ENCODE assay signal across 8 cellular contexts in genomic region chrX:154373340-154374306, GRCh38. TPM values are rescaled to one million over a fixed set of nuclear protein-coding genes. Genes with fewer than 3 reads are reported as not detected.
DNase-seq lines count a peak whose midpoint lies in the region; ATAC-seq, FAIRE-seq and TF ChIP-seq lines count a peak whose summit lies in the region.
"Had no signal": no experiment of that assay in that cellular context is flagged by ENCODE, and none has a peak within 500 bp of the region (broad histone marks: within the 10 kb centered on the region; RNA-seq: fewer than 3 reads in every experiment).

No MANE protein-coding gene starts in this region.

- H4K91ac ChIP-seq in H1 (replicated peaks; ENCODE audit: insufficient read length, low read length): peak overlapping the region; percentile 97

- H3K56ac ChIP-seq in H1 (replicated peaks; ENCODE audit: insufficient read length, low read depth, low read length): no peak overlapping the region

- H4K20me1 ChIP-seq in DOHH2 (ENCODE audit: control insufficient read depth, insufficient read depth, low read depth, low read length) (no peaks in the 10 kb centered on the region), H1 (replicated peaks in 1 of 2; ENCODE audit: control insufficient read depth in 1 of 2, insufficient read depth in 2 of 2, low read length in 2 of 2) (peaks cover 0 to 3% of the 10 kb centered on the region in 2 experiments)

- no peaks in the 10 kb centered on the region for H3K79me1 ChIP-seq in H1 (ENCODE audit: low read depth, low read length)

- peak overlapping the region in 1 of 4 experiments; percentile 13; a peak in 2 of 7 replicates for H3K9ac ChIP-seq in H1 (replicated peaks in 1 of 4; ENCODE audit: extremely low read depth in 1 of 4, low read depth in 3 of 4, low read length in 3 of 4)

- peaks cover 23% of the 10 kb centered on the region for H3K79me2 ChIP-seq in DOHH2 (ENCODE audit: control insufficient read depth, low read length)
- peaks cover 8 to 22% of the 10 kb centered on the region in 2 experiments; a peak in 3 of 4 replicates for H3K79me2 ChIP-seq in H1 (ENCODE audit: control insufficient read depth in 1 of 2, insufficient read depth in 2 of 2, low read length in 2 of 2)

- no peak overlapping the region for H3K14ac ChIP-seq in H1 (ENCODE audit: insufficient read length)

- peak overlapping the region; percentile 67; the same call in 1 of the 2 replicates for H2AK5ac ChIP-seq in H1 (ENCODE audit: low read depth, low read length)

- DNase-seq in KBM-7: peak; percentile 73
- DNase-seq in RPMI8226: peak; percentile 18
- peak; percentile 72 to 73 for DNase-seq in H1 (ENCODE audit: low read depth in 1 of 2, low spot score in 2 of 2)
- DNase-seq in tibial nerve (ENCODE audit: low spot score in 2 of 2): peak; percentile 53 to 75

- peak overlapping the region; percentile 60 for H3K18ac ChIP-seq in H1 (ENCODE audit: extremely low read depth, low read length)

- no peaks in the 10 kb centered on the region; the same call in 1 of the 2 replicates for H3K36me3 ChIP-seq in DOHH2 (ENCODE audit: control insufficient read depth, low read length)
- peaks cover 0 to 8% (median 2%) of the 10 kb centered on the region in 4 experiments; a peak in 1 of 8 replicates for H3K36me3 ChIP-seq in H1 (ENCODE audit: control insufficient read depth in 2 of 4, insufficient read depth in 4 of 4, low read length in 3 of 4)
- no peaks in the 10 kb centered on the region for H3K36me3 ChIP-seq in mesodermal cell (ENCODE audit: control insufficient read depth, insufficient read depth, low read length)
- H3K36me3 ChIP-seq in tibial nerve: no peaks in the 10 kb centered on the region

- H3K9me3 ChIP-seq in DOHH2 (ENCODE audit: control insufficient read depth, insufficient read depth, low read length) (no peaks in the 10 kb centered on the region), H1 (ENCODE audit: insufficient read depth in 2 of 2, low read depth in 1 of 2, low read length in 1 of 2) (no peaks in the 10 kb centered on the region), mesodermal cell (ENCODE audit: control insufficient read depth, low read length) (no peaks in the 10 kb centered on the region), tibial nerve (no peaks in the 10 kb centered on the region)

- peak; percentile 11 to 44 for TF ChIP-seq RAD21 in H1 (IDR thresholded peaks at IDR 0.05 in 1 of 2, conservative IDR thresholded peaks at IDR 0.05 in 1 of 2; ENCODE audit: low read depth in 2 of 2, low read length in 2 of 2)

- peak overlapping the region; percentile 66; the same call in 1 of the 2 replicates for H2BK5ac ChIP-seq in H1 (ENCODE audit: low read depth, low read length)

- no peak for ATAC-seq in GM21528 (IDR thresholded peaks at IDR 0.05; ENCODE audit: low FRiP score, unreplicated experiment)

- POLR2A ChIA-PET in H1 (lab: Charles Lee; ENCODE audit: partially characterized antibody): interaction anchor here (0.7 to 5.7 kb wide), 12 partner anchors 8 to 143 kb away, joined by 3 to 96 read pairs (median 4); partner anchors contain the start of genes FAM3A and RPL10

- no peaks in the 10 kb centered on the region for H3F3A ChIP-seq in DOHH2 (ENCODE audit: control insufficient read depth, insufficient read depth)

- no peak overlapping the region; the same call in 1 of the 2 replicates for H4K8ac ChIP-seq in H1 (ENCODE audit: extremely low read depth, insufficient read depth, low read length)

- peak overlapping the region; percentile 72 for H2BK120ac ChIP-seq in H1 (replicated peaks; ENCODE audit: low read depth, low read length)

- H4K5ac ChIP-seq in H1 (ENCODE audit: insufficient read length, low read depth, low read length): peak overlapping the region; percentile 15

- peak overlapping the region; percentile 97; the same call in 1 of the 2 replicates for H2BK20ac ChIP-seq in H1 (ENCODE audit: low read length)

- H2BK15ac ChIP-seq in H1 (ENCODE audit: low read length): no peak overlapping the region

- FAIRE-seq in H1 (lab: Jason Lieb, UNC): peak; percentile 13
- FAIRE-seq: endometrium had no signal

- peaks cover 8% of the 10 kb centered on the region; the same call in 1 of the 2 replicates for H3K27me3 ChIP-seq in DOHH2 (ENCODE audit: control insufficient read depth, low read length)
- H3K27me3 ChIP-seq in H1 (replicated peaks in 1 of 4; ENCODE audit: control insufficient read depth in 3 of 4, extremely low read depth in 1 of 4, insufficient read depth in 3 of 4, low read length in 3 of 4): peaks cover 0 to 3% (median 0%) of the 10 kb centered on the region in 4 experiments; a peak in 2 of 7 replicates
- no peaks in the 10 kb centered on the region for H3K27me3 ChIP-seq in tibial nerve

- no peaks in the 10 kb centered on the region for H3K9me2 ChIP-seq in DOHH2 (replicated peaks; ENCODE audit: control insufficient read depth, low read length)

- H3K4me1 ChIP-seq in DOHH2 (ENCODE audit: control insufficient read depth, low read length) (peaks cover 64% of the 10 kb centered on the region), H1 (replicated peaks in 1 of 4; ENCODE audit: control insufficient read depth in 3 of 4, insufficient read depth in 4 of 4, low read length in 3 of 4) (peaks cover 0 to 17% (median 10%) of the 10 kb centered on the region in 4 experiments; a peak in 6 of 7 replicates), mesodermal cell (ENCODE audit: control insufficient read depth, insufficient read depth, low read length, poor library complexity, severe bottlenecking) (peaks cover 11% of the 10 kb centered on the region), tibial nerve (peaks cover 0 to 37% (median 6%) of the 10 kb centered on the region in 4 donors)

- TF ChIP-seq POLR2A in H1 (IDR thresholded peaks at IDR 0.05; ENCODE audit: control extremely low read depth in 1 of 2, low read depth in 2 of 2, low read length in 2 of 2): peak in 1 of 2 experiments; percentile 23; a peak in 1 of 3 replicates
- no peak for TF ChIP-seq POLR2A in tibial nerve (IDR thresholded peaks at IDR 0.05)

- peaks cover 5% of the 10 kb centered on the region; the same call in 1 of the 2 replicates for H3K23me2 ChIP-seq in H1 (ENCODE audit: low read depth, low read length)

- in situ Hi-C loops in KBM-7 (cut with MboI; ENCODE audit: low pct_unique_long_range_greater_than_20kb, low sequenced_read_pairs): no loop called here

- H2BK12ac ChIP-seq in H1 (ENCODE audit: low read depth, low read length): peak overlapping the region; percentile 75; the same call in 1 of the 2 replicates

- TF ChIP-seq EP300 in H1 (IDR thresholded peaks at IDR 0.05; ENCODE audit: borderline replicate concordance in 1 of 2, low read depth in 2 of 2, low read length in 2 of 2): no peak
- peak; percentile 18 to 45 for TF ChIP-seq EP300 in tibial nerve (IDR thresholded peaks at IDR 0.05)

- H3K4ac ChIP-seq in H1 (replicated peaks; ENCODE audit: insufficient read length, low read depth, low read length): peak overlapping the region; percentile 38

- H3K27ac ChIP-seq in DOHH2 (ENCODE audit: low read depth, low read length): no peak overlapping the region
- H3K27ac ChIP-seq in H1 (ENCODE audit: low read depth, low read length): no peak overlapping the region
- H3K27ac ChIP-seq in mesodermal cell (ENCODE audit: low read depth, low read length, severe bottlenecking): no peak overlapping the region
- peak overlapping the region; percentile 32 to 97 (median 78) for H3K27ac ChIP-seq in tibial nerve

- 27% methylated on average over 17 of the region's 23 CpGs; no CpG with 5 or more reads in 1 of the 2 experiments for WGBS in H1 (ENCODE audit: extremely low coverage in 1 of 2, insufficient coverage in 1 of 2, insufficient read length in 1 of 2, insufficient replicate concordance in 2 of 2, low coverage in 1 of 2, low lambda C conversion rate in 2 of 2, missing lambda C conversion rate in 1 of 2), 2 experiments
- WGBS in mesodermal cell (ENCODE audit: insufficient coverage in 2 of 2), 2 experiments: 14 to 16% methylated on average over 8 to 13 of the region's 23 CpGs
- WGBS in tibial nerve, 2 donors: 19 to 49% methylated on average over 3 to 23 of the region's 23 CpGs

- TF ChIP-seq CTCF in DOHH2 (IDR thresholded peaks at IDR 0.05; ENCODE audit: low read depth, low read length, poor library complexity, severe bottlenecking): peak; percentile 85
- TF ChIP-seq CTCF in H1 (IDR thresholded peaks at IDR 0.05; ENCODE audit: control extremely low read depth in 1 of 3, insufficient read depth in 1 of 3, low read depth in 1 of 3, low read length in 3 of 3): peak in 2 of 3 experiments; percentile 67 to 77; a peak in 3 of 4 replicates
- TF ChIP-seq CTCF in tibial nerve (IDR thresholded peaks at IDR 0.05): peak; percentile 37 to 80 (median 56)

- H2AFZ ChIP-seq in H1 (ENCODE audit: low read length): no peak overlapping the region

- H3K4me3 ChIP-seq in DOHH2 (ENCODE audit: low read length) (peak overlapping the region; percentile 68), H1 (ENCODE audit: extremely low read depth in 1 of 4, insufficient read depth in 2 of 4, low read depth in 3 of 4, low read length in 4 of 4) (peak overlapping the region in 3 of 4 experiments; percentile 12 to 55 (median 29); a peak in 5 of 8 replicates), mesodermal cell (ENCODE audit: extremely low read depth, insufficient read depth, low read length, poor library complexity, severe bottlenecking) (peak overlapping the region; percentile 33), tibial nerve (peak overlapping the region; percentile 17 to 83 (median 26))

- H3K23ac ChIP-seq in H1 (ENCODE audit: insufficient read length): no peak overlapping the region

- CTCF ChIA-PET in H1 (lab: Charles Lee; ENCODE audit: partially characterized antibody): interaction anchor here (0.5 to 2.6 kb wide), 24 partner anchors 9 to 445 kb away, joined by 3 to 29 read pairs (median 3); partner anchors contain the start of genes DNASE1L1, RPL10 and SLC10A3

- peak overlapping the region; percentile 76 for H3K4me2 ChIP-seq in DOHH2 (ENCODE audit: low read length)
- peak overlapping the region; percentile 45 to 65 for H3K4me2 ChIP-seq in H1 (ENCODE audit: insufficient read depth in 1 of 2, low read depth in 2 of 2, low read length in 2 of 2)

RNA-seq across cellular contexts. Expression of gene FLNA, which starts 0.8 kb away (rescaled TPM):
- 925 and 957 TPM in 2 replicates for total RNA-seq in H1 (2021; fragmentation: NEBNext Ultra II Directional; extraction: Animal tissue kit (Norgen Biotek cat#: 25700))
- 315 and 451 TPM in 2 replicates for polyA plus RNA-seq in H1 (2011; rRNA removed)
- 251 TPM for polyA plus RNA-seq in H1 (2011; cell fraction: cytosol; rRNA removed)
- 1,759 TPM for polyA plus RNA-seq in H1 (2011; cell fraction: nucleus; rRNA removed)
- 767 to 1,094 TPM (median 1,076 TPM) in 4 replicates for polyA plus RNA-seq in H1 (2012, experiment 1 of 2)
- 883 TPM for polyA plus RNA-seq in H1 (2012, experiment 2 of 2)
- polyA plus RNA-seq in H1 (2013, experiment 1 of 2): 705 TPM
- 715 TPM for polyA plus RNA-seq in H1 (2013, experiment 2 of 2)
- 1,078 and 1,259 TPM in 2 replicates for polyA minus RNA-seq in H1 (2011; rRNA and poly(A)+ RNA removed)
- 972 TPM for polyA minus RNA-seq in H1 (2011; cell fraction: cytosol; rRNA and poly(A)+ RNA removed)
- polyA minus RNA-seq in H1 (2011; cell fraction: nucleus; rRNA and poly(A)+ RNA removed): 786 TPM
- polyA plus RNA-seq in mesodermal cell (2013, experiment 1 of 2): 684 TPM
- polyA plus RNA-seq in mesodermal cell (2013, experiment 2 of 2): 564 TPM
- total RNA-seq in tibial nerve: 1,000 to 10,000 TPM in 3 of 4 donors, 100 to 1,000 TPM in 1; 995 to 1,349 (median 1,139) TPM

RNA-seq across cellular contexts. Expression of gene EMD, which starts 5.5 kb away (rescaled TPM):
- 104 and 109 TPM in 2 replicates for total RNA-seq in H1 (2021; fragmentation: NEBNext Ultra II Directional; extraction: Animal tissue kit (Norgen Biotek cat#: 25700))
- 45.5 and 128 TPM in 2 replicates for polyA plus RNA-seq in H1 (2011; rRNA removed)
- polyA plus RNA-seq in H1 (2011; cell fraction: cytosol; rRNA removed): 88.6 TPM
- 218 TPM for polyA plus RNA-seq in H1 (2011; cell fraction: nucleus; rRNA removed)
- 84.6 to 114 TPM (median 106 TPM) in 4 replicates for polyA plus RNA-seq in H1 (2012, experiment 1 of 2)
- polyA plus RNA-seq in H1 (2012, experiment 2 of 2): 104 TPM
- 71.7 TPM for polyA plus RNA-seq in H1 (2013, experiment 1 of 2)
- polyA plus RNA-seq in H1 (2013, experiment 2 of 2): 72.0 TPM
- polyA minus RNA-seq in H1 (2011; rRNA and poly(A)+ RNA removed): 21.4 and 56.1 TPM in 2 replicates
- polyA minus RNA-seq in H1 (2011; cell fraction: cytosol; rRNA and poly(A)+ RNA removed): 62.9 TPM
- 71.8 TPM for polyA minus RNA-seq in H1 (2011; cell fraction: nucleus; rRNA and poly(A)+ RNA removed)
- 86.7 TPM for polyA plus RNA-seq in mesodermal cell (2013, experiment 1 of 2)
- 71.3 TPM for polyA plus RNA-seq in mesodermal cell (2013, experiment 2 of 2)
- total RNA-seq in tibial nerve: 10 to 100 TPM; 38.0 to 72.6 (median 46.7) TPM

RNA-seq across cellular contexts. Expression of gene RPL10, which starts 24.6 kb away (rescaled TPM):
- total RNA-seq in H1 (2021; fragmentation: NEBNext Ultra II Directional; extraction: Animal tissue kit (Norgen Biotek cat#: 25700)): 2,633 and 2,739 TPM in 2 replicates
- 4,127 and 4,293 TPM in 2 replicates for polyA plus RNA-seq in H1 (2011; rRNA removed)
- polyA plus RNA-seq in H1 (2011; cell fraction: cytosol; rRNA removed): 5,761 TPM
- polyA plus RNA-seq in H1 (2011; cell fraction: nucleus; rRNA removed): 3,153 TPM
- polyA plus RNA-seq in H1 (2012, experiment 1 of 2): 3,130 to 3,861 TPM (median 3,536 TPM) in 4 replicates
- 7,339 TPM for polyA plus RNA-seq in H1 (2012, experiment 2 of 2)
- 3,375 TPM for polyA plus RNA-seq in H1 (2013, experiment 1 of 2)
- 3,168 TPM for polyA plus RNA-seq in H1 (2013, experiment 2 of 2)
- 1,237 and 1,471 TPM in 2 replicates for polyA minus RNA-seq in H1 (2011; rRNA and poly(A)+ RNA removed)
- 1,290 TPM for polyA minus RNA-seq in H1 (2011; cell fraction: cytosol; rRNA and poly(A)+ RNA removed)
- 850 TPM for polyA minus RNA-seq in H1 (2011; cell fraction: nucleus; rRNA and poly(A)+ RNA removed)
- polyA plus RNA-seq in mesodermal cell (2013, experiment 1 of 2): 3,353 TPM
- polyA plus RNA-seq in mesodermal cell (2013, experiment 2 of 2): 3,098 TPM
- 1,000 to 10,000 TPM; 4,372 to 6,501 (median 5,244) TPM for total RNA-seq in tibial nerve

RNA-seq across cellular contexts. Expression of gene DNASE1L1, which starts 35.4 kb away (rescaled TPM):
- 8.7 and 10.3 TPM in 2 replicates for total RNA-seq in H1 (2021; fragmentation: NEBNext Ultra II Directional; extraction: Animal tissue kit (Norgen Biotek cat#: 25700))
- polyA plus RNA-seq in H1 (2011; rRNA removed): 30.0 and 30.4 TPM in 2 replicates
- 20.6 TPM for polyA plus RNA-seq in H1 (2011; cell fraction: cytosol; rRNA removed)
- polyA plus RNA-seq in H1 (2011; cell fraction: nucleus; rRNA removed): 28.3 TPM
- polyA plus RNA-seq in H1 (2012, experiment 1 of 2): 9.6 to 18.4 TPM (median 16.1 TPM) in 4 replicates
- polyA plus RNA-seq in H1 (2012, experiment 2 of 2): 12.0 TPM
- polyA plus RNA-seq in H1 (2013, experiment 1 of 2): 9.0 TPM
- 9.1 TPM for polyA plus RNA-seq in H1 (2013, experiment 2 of 2)
- polyA minus RNA-seq in H1 (2011; rRNA and poly(A)+ RNA removed): 11.0 and 12.5 TPM in 2 replicates
- polyA minus RNA-seq in H1 (2011; cell fraction: cytosol; rRNA and poly(A)+ RNA removed): 10.4 TPM
- 7.4 TPM for polyA minus RNA-seq in H1 (2011; cell fraction: nucleus; rRNA and poly(A)+ RNA removed)
- 20.7 TPM for polyA plus RNA-seq in mesodermal cell (2013, experiment 1 of 2)
- 18.9 TPM for polyA plus RNA-seq in mesodermal cell (2013, experiment 2 of 2)
- total RNA-seq in tibial nerve: 10 to 100 TPM; 21.4 to 36.0 (median 28.6) TPM

RNA-seq across cellular contexts. Expression of gene TAFAZZIN, which starts 37.7 kb away (rescaled TPM):
- 23.9 and 25.3 TPM in 2 replicates for total RNA-seq in H1 (2021; fragmentation: NEBNext Ultra II Directional; extraction: Animal tissue kit (Norgen Biotek cat#: 25700))
- polyA plus RNA-seq in H1 (2011; rRNA removed): 28.6 and 42.8 TPM in 2 replicates
- 41.9 TPM for polyA plus RNA-seq in H1 (2011; cell fraction: cytosol; rRNA removed)
- polyA plus RNA-seq in H1 (2011; cell fraction: nucleus; rRNA removed): 150 TPM
- 23.5 to 41.0 TPM (median 34.1 TPM) in 4 replicates for polyA plus RNA-seq in H1 (2012, experiment 1 of 2)
- polyA plus RNA-seq in H1 (2012, experiment 2 of 2): 26.1 TPM
- 28.9 TPM for polyA plus RNA-seq in H1 (2013, experiment 1 of 2)
- 26.1 TPM for polyA plus RNA-seq in H1 (2013, experiment 2 of 2)
- 13.4 and 17.8 TPM in 2 replicates for polyA minus RNA-seq in H1 (2011; rRNA and poly(A)+ RNA removed)
- polyA minus RNA-seq in H1 (2011; cell fraction: cytosol; rRNA and poly(A)+ RNA removed): 19.6 TPM
- 34.1 TPM for polyA minus RNA-seq in H1 (2011; cell fraction: nucleus; rRNA and poly(A)+ RNA removed)
- polyA plus RNA-seq in mesodermal cell (2013, experiment 1 of 2): 38.4 TPM
- 28.4 TPM for polyA plus RNA-seq in mesodermal cell (2013, experiment 2 of 2)
- total RNA-seq in tibial nerve: 100 to 1,000 TPM in 2 of 4 donors, 10 to 100 TPM in 2; 78.9 to 138 (median 97.7) TPM

Comparison
In these comparisons a context has a peak if more than half of its experiments do, and no peak if none do; other contexts are left out.
1. H3K27ac ChIP-seq: peak in tibial nerve (4 of 4); none in DOHH2 (single experiment), H1 (single experiment) and mesodermal cell (single experiment).
2. DNase-seq: peak in every context shown above with its lines; median percentile 73 in KBM-7; 72 in H1; 64 in tibial nerve; 18 in RPMI8226.
3. Peak in every context shown above with its lines, with median percentiles within 50 percentile points of each other: H3K4me3 ChIP-seq and CTCF ChIP-seq.